ENCODE assay signal across 1 cellular context in the genomic region with DNA sequence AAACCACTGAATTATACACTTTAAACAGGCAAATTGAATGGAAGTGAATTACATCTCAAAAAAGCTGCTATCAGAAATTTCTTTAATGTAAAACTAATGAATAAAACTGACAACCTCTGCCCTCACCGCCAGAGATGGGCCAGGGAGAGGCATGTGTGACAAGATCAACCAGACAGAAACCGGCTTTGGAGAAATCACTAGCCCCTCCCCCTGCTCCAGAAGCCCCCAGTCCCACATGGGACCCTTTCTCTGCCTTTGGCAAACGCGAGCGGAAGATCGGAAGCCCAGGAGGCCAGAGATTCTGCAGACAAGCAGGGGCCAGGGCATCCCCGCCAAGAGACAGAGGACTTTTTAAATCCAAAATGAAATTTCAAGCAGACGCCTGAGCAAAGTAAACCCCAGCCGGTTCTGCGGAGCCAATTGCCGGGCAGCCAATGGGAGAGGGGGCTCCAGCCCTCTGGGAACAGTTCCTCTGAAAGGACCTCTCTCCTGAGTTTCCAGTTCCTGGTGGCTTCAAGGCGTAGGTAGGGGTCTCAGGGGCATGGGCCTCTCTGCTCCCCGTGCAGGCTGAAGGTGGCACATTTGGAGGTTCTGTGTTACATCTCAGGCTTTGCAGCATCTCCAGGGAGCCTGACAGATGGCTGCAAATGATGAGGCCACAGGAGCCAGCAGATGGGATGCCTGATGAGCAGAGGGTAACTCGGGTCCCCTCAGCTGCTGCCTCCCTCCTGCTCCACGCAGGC.
TF ChIP-seq lines count a peak whose summit lies in the region.

No MANE protein-coding gene starts in this region.

TF ChIP-seq in HepG2, 621 proteins besides CTCF, POLR2A, EP300 and RAD21 (continued from another document):
- TF ChIP-seq, protein P1, sequence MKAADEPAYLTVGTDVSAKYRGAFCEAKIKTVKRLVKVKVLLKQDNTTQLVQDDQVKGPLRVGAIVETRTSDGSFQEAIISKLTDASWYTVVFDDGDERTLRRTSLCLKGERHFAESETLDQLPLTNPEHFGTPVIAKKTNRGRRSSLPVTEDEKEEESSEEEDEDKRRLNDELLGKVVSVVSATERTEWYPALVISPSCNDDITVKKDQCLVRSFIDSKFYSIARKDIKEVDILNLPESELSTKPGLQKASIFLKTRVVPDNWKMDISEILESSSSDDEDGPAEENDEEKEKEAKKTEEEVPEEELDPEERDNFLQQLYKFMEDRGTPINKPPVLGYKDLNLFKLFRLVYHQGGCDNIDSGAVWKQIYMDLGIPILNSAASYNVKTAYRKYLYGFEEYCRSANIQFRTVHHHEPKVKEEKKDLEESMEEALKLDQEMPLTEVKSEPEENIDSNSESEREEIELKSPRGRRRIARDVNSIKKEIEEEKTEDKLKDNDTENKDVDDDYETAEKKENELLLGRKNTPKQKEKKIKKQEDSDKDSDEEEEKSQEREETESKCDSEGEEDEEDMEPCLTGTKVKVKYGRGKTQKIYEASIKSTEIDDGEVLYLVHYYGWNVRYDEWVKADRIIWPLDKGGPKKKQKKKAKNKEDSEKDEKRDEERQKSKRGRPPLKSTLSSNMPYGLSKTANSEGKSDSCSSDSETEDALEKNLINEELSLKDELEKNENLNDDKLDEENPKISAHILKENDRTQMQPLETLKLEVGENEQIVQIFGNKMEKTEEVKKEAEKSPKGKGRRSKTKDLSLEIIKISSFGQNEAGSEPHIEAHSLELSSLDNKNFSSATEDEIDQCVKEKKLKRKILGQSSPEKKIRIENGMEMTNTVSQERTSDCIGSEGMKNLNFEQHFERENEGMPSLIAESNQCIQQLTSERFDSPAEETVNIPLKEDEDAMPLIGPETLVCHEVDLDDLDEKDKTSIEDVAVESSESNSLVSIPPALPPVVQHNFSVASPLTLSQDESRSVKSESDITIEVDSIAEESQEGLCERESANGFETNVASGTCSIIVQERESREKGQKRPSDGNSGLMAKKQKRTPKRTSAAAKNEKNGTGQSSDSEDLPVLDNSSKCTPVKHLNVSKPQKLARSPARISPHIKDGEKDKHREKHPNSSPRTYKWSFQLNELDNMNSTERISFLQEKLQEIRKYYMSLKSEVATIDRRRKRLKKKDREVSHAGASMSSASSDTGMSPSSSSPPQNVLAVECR (CRISPR knock-in tag; IDR thresholded peaks at IDR 0.05; ENCODE audit: borderline replicate concordance) = no peak
- TF ChIP-seq PITX1 (CRISPR knock-in tag; IDR thresholded peaks at IDR 0.05) = no peak
- no peak for TF ChIP-seq MYC (CRISPR knock-in tag; IDR thresholded peaks at IDR 0.05; ENCODE audit: borderline replicate concordance)
- TF ChIP-seq, protein P2, sequence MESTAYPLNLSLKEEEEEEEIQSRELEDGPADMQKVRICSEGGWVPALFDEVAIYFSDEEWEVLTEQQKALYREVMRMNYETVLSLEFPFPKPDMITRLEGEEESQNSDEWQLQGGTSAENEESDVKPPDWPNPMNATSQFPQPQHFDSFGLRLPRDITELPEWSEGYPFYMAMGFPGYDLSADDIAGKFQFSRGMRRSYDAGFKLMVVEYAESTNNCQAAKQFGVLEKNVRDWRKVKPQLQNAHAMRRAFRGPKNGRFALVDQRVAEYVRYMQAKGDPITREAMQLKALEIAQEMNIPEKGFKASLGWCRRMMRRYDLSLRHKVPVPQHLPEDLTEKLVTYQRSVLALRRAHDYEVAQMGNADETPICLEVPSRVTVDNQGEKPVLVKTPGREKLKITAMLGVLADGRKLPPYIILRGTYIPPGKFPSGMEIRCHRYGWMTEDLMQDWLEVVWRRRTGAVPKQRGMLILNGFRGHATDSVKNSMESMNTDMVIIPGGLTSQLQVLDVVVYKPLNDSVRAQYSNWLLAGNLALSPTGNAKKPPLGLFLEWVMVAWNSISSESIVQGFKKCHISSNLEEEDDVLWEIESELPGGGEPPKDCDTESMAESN (CRISPR knock-in tag; conservative IDR thresholded peaks at IDR 0.05) = no peak
- TF ChIP-seq, protein P3, sequence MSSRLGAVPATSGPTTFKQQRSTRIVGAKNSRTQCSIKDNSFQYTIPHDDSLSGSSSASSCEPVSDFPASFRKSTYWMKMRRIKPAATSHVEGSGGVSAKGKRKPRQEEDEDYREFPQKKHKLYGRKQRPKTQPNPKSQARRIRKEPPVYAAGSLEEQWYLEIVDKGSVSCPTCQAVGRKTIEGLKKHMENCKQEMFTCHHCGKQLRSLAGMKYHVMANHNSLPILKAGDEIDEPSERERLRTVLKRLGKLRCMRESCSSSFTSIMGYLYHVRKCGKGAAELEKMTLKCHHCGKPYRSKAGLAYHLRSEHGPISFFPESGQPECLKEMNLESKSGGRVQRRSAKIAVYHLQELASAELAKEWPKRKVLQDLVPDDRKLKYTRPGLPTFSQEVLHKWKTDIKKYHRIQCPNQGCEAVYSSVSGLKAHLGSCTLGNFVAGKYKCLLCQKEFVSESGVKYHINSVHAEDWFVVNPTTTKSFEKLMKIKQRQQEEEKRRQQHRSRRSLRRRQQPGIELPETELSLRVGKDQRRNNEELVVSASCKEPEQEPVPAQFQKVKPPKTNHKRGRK (CRISPR knock-in tag; IDR thresholded peaks at IDR 0.05) = no peak
- TF ChIP-seq, protein P4, sequence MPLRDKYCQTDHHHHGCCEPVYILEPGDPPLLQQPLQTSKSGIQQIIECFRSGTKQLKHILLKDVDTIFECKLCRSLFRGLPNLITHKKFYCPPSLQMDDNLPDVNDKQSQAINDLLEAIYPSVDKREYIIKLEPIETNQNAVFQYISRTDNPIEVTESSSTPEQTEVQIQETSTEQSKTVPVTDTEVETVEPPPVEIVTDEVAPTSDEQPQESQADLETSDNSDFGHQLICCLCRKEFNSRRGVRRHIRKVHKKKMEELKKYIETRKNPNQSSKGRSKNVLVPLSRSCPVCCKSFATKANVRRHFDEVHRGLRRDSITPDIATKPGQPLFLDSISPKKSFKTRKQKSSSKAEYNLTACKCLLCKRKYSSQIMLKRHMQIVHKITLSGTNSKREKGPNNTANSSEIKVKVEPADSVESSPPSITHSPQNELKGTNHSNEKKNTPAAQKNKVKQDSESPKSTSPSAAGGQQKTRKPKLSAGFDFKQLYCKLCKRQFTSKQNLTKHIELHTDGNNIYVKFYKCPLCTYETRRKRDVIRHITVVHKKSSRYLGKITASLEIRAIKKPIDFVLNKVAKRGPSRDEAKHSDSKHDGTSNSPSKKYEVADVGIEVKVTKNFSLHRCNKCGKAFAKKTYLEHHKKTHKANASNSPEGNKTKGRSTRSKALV (CRISPR knock-in tag; IDR thresholded peaks at IDR 0.05) = no peak
- TF ChIP-seq ZNF20 (CRISPR knock-in tag; IDR thresholded peaks at IDR 0.05) = no peak
- TF ChIP-seq KLF11 (CRISPR knock-in tag; IDR thresholded peaks at IDR 0.05) = no peak
- TF ChIP-seq ZNF766 (CRISPR knock-in tag; IDR thresholded peaks at IDR 0.05; ENCODE audit: borderline replicate concordance) = no peak
- no peak for TF ChIP-seq NAIF1 (CRISPR knock-in tag; IDR thresholded peaks at IDR 0.05; ENCODE audit: borderline replicate concordance)
- TF ChIP-seq, protein P5, sequence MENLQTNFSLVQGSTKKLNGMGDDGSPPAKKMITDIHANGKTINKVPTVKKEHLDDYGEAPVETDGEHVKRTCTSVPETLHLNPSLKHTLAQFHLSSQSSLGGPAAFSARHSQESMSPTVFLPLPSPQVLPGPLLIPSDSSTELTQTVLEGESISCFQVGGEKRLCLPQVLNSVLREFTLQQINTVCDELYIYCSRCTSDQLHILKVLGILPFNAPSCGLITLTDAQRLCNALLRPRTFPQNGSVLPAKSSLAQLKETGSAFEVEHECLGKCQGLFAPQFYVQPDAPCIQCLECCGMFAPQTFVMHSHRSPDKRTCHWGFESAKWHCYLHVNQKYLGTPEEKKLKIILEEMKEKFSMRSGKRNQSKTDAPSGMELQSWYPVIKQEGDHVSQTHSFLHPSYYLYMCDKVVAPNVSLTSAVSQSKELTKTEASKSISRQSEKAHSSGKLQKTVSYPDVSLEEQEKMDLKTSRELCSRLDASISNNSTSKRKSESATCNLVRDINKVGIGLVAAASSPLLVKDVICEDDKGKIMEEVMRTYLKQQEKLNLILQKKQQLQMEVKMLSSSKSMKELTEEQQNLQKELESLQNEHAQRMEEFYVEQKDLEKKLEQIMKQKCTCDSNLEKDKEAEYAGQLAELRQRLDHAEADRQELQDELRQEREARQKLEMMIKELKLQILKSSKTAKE (CRISPR knock-in tag; IDR thresholded peaks at IDR 0.05; ENCODE audit: borderline replicate concordance) = no peak
- no peak for TF ChIP-seq GTF2F1 (IDR thresholded peaks at IDR 0.05; ENCODE audit: low read length)
- TF ChIP-seq REXO4 (CRISPR knock-in tag; IDR thresholded peaks at IDR 0.05; ENCODE audit: borderline replicate concordance) = no peak
